ENCODE assay signal across 15 cellular contexts in the genomic region with DNA sequence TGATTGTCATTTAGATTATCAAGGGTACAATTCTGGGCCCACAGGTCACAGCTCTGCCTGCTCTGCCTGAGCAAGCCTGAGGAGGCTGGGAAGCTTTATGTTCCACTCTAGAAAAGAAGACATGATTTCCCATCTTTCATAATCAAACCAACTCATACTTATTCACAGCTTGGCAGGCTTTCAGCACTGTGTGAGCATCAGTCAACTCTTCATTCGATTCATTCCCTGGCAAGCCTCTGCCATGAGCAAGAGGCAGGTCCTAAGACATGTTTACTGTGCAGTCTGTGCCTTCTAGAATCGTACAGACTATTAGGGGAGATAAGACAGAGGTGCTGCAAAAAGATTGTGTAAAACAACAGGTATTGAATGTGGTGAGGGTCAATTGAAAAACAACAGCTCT. TPM values are rescaled to one million over a fixed set of nuclear protein-coding genes. Genes with fewer than 3 reads are reported as not detected.
DNase-seq lines count a peak whose midpoint lies in the region; ATAC-seq and TF ChIP-seq lines count a peak whose summit lies in the region.
"Had no signal": no experiment of that assay in that cellular context is flagged by ENCODE, and none has a peak within 500 bp of the region (broad histone marks: within the 10 kb centered on the region; RNA-seq: fewer than 3 reads in every experiment).

No MANE protein-coding gene starts in this region.

- H3K27ac ChIP-seq in skin epidermis, result peak overlapping the region in 12 of 21 experiments; percentile 18 to 75 (median 54)
- H3K27ac ChIP-seq: ovary had no signal

- DNase-seq in H4 (ENCODE audit: low spot score), result peak; percentile 18
- DNase-seq in T1000 (lab: John Stamatoyannopoulos, UW), result peak; percentile 38
- peak; percentile 93 for DNase-seq in fibroblast of pulmonary artery (ENCODE audit: low read depth)
- DNase-seq in hippocampal formation (lab: John Stamatoyannopoulos, UW), result no peak
- no peak for DNase-seq in HAP-1 (ENCODE audit: low spot score in 2 of 2)
- no peak for DNase-seq in natural killer cell treated with Interleukin-12 subunit alpha and Interleukin-12 subunit beta and Interleukin-15 and Interleukin-18, amount 100 ng/mL, for 72 hours (ENCODE audit: low spot score)
- DNase-seq in activated T-helper 2 cell treated with anti-CD3 and anti-CD28 coated beads, Interferon-gamma antibody, Interleukin-2, Interleukin-4, amounts not matched to agents 10 μg/mL and 5 μg/mL and 100 μg/mL, durations not matched to agents 14 hours and 24 hours and 36 hours (ENCODE audit: low spot score), result no peak
- DNase-seq: immature natural killer cell; NK-92 treated with Interleukin-12 subunit alpha and Interleukin-12 subunit beta, amount 100 ng/mL, for 24 hours; ovary; T-helper 9 cell had no signal

- no peaks in the 10 kb centered on the region for H3K27me3 ChIP-seq in HAP-1 (ENCODE audit: low read depth)
- H3K27me3 ChIP-seq: ovary had no signal

- peaks cover 0 to 9% of the 10 kb centered on the region in 2 donors for H3K4me1 Mint-ChIP-seq in natural killer cell treated with Interleukin-12 subunit alpha and Interleukin-12 subunit beta and Interleukin-15 and Interleukin-18, amount 100 ng/mL, for 72 hours (ENCODE audit: low read depth in 2 of 2)
- no peaks in the 10 kb centered on the region for H3K4me1 Mint-ChIP-seq in activated T-helper 2 cell treated with anti-CD3 and anti-CD28 coated beads, Interferon-gamma antibody, Interleukin-2, Interleukin-4, amounts not matched to agents 10 μg/mL and 5 μg/mL and 100 μg/mL, durations not matched to agents 14 hours and 24 hours and 36 hours (ENCODE audit: low read depth)

- intact Hi-C loops in activated T-helper 2 cell treated with anti-CD3 and anti-CD28 coated beads, Interferon-gamma antibody, Interleukin-2, Interleukin-4, amounts not matched to agents 10 μg/mL and 5 μg/mL and 100 μg/mL, durations not matched to agents 14 hours and 24 hours and 36 hours (cut with micrococcal nuclease), result no loop called here

- no peak overlapping the region for H3K4me3 Mint-ChIP-seq in natural killer cell treated with Interleukin-12 subunit alpha and Interleukin-12 subunit beta and Interleukin-15 and Interleukin-18, amount 100 ng/mL, for 72 hours
- no peak overlapping the region for H3K4me3 Mint-ChIP-seq in activated T-helper 2 cell treated with anti-CD3 and anti-CD28 coated beads, Interferon-gamma antibody, Interleukin-2, Interleukin-4, amounts not matched to agents 10 μg/mL and 5 μg/mL and 100 μg/mL, durations not matched to agents 14 hours and 24 hours and 36 hours (ENCODE audit: low read depth)
- H3K4me3 Mint-ChIP-seq: dendritic cell treated with granulocyte-macrophage colony-stimulating factor and Interleukin-4, amounts not matched to agents 40 ng/mL and 50 ng/mL, for 4 days; immature natural killer cell had no signal

- H3K9me3 Mint-ChIP-seq in natural killer cell treated with Interleukin-12 subunit alpha and Interleukin-12 subunit beta and Interleukin-15 and Interleukin-18, amount 100 ng/mL, for 72 hours, result no peaks in the 10 kb centered on the region
- H3K9me3 Mint-ChIP-seq in activated T-helper 2 cell treated with anti-CD3 and anti-CD28 coated beads, Interferon-gamma antibody, Interleukin-2, Interleukin-4, amounts not matched to agents 10 μg/mL and 5 μg/mL and 100 μg/mL, durations not matched to agents 14 hours and 24 hours and 36 hours, result no peaks in the 10 kb centered on the region
- H3K9me3 Mint-ChIP-seq: dendritic cell treated with granulocyte-macrophage colony-stimulating factor and Interleukin-4, amounts not matched to agents 40 ng/mL and 50 ng/mL, for 4 days; immature natural killer cell had no signal

- H3K36me3 ChIP-seq in HAP-1 (replicated peaks), result no peaks in the 10 kb centered on the region
- H3K36me3 ChIP-seq: ovary, tibial artery had no signal

- H3K4me3 ChIP-seq in fibroblast of pulmonary artery (replicated peaks; ENCODE audit: low read depth, low read length), result no peak overlapping the region
- H3K4me3 ChIP-seq in skin epidermis, result no peak overlapping the region
- H3K4me3 ChIP-seq in HAP-1, result no peak overlapping the region
- H3K4me3 ChIP-seq: K562, ovary, tibial artery had no signal

- no peak for ATAC-seq in natural killer cell treated with Interleukin-12 subunit alpha and Interleukin-12 subunit beta and Interleukin-15 and Interleukin-18, amount 100 ng/mL, for 72 hours

- no peaks in the 10 kb centered on the region for H3K36me3 Mint-ChIP-seq in natural killer cell treated with Interleukin-12 subunit alpha and Interleukin-12 subunit beta and Interleukin-15 and Interleukin-18, amount 100 ng/mL, for 72 hours
- no peaks in the 10 kb centered on the region for H3K36me3 Mint-ChIP-seq in activated T-helper 2 cell treated with anti-CD3 and anti-CD28 coated beads, Interferon-gamma antibody, Interleukin-2, Interleukin-4, amounts not matched to agents 10 μg/mL and 5 μg/mL and 100 μg/mL, durations not matched to agents 14 hours and 24 hours and 36 hours (ENCODE audit: low read depth)
- H3K36me3 Mint-ChIP-seq: immature natural killer cell had no signal

- H3K9me3 ChIP-seq in HAP-1, result peaks cover 15% of the 10 kb centered on the region; the same call in 1 of the 2 replicates
- H3K9me3 ChIP-seq: ovary, tibial artery had no signal

- TF ChIP-seq CTCF in fibroblast of pulmonary artery (IDR thresholded peaks at IDR 0.05; ENCODE audit: low read length, missing control alignments), result no peak

- H3K27me3 Mint-ChIP-seq in natural killer cell treated with Interleukin-12 subunit alpha and Interleukin-12 subunit beta and Interleukin-15 and Interleukin-18, amount 100 ng/mL, for 72 hours, result peaks cover 15 to 24% of the 10 kb centered on the region in 2 donors
- H3K27me3 Mint-ChIP-seq in activated T-helper 2 cell treated with anti-CD3 and anti-CD28 coated beads, Interferon-gamma antibody, Interleukin-2, Interleukin-4, amounts not matched to agents 10 μg/mL and 5 μg/mL and 100 μg/mL, durations not matched to agents 14 hours and 24 hours and 36 hours (ENCODE audit: low read depth), result no peaks in the 10 kb centered on the region

- in situ Hi-C loops in HAP-1 (cut with MboI; ENCODE audit: low sequenced_read_pairs), result no loop called here

- no peaks in the 10 kb centered on the region for H3K4me1 ChIP-seq in HAP-1

- H3K27ac Mint-ChIP-seq in natural killer cell treated with Interleukin-12 subunit alpha and Interleukin-12 subunit beta and Interleukin-15 and Interleukin-18, amount 100 ng/mL, for 72 hours, result no peak overlapping the region
- no peak overlapping the region for H3K27ac Mint-ChIP-seq in activated T-helper 2 cell treated with anti-CD3 and anti-CD28 coated beads, Interferon-gamma antibody, Interleukin-2, Interleukin-4, amounts not matched to agents 10 μg/mL and 5 μg/mL and 100 μg/mL, durations not matched to agents 14 hours and 24 hours and 36 hours
- H3K27ac Mint-ChIP-seq: dendritic cell treated with granulocyte-macrophage colony-stimulating factor and Interleukin-4, amounts not matched to agents 40 ng/mL and 50 ng/mL, for 4 days; immature natural killer cell had no signal

RNA-seq across cellular contexts. Expression of gene KIRREL1, which starts 24.5 kb away (rescaled TPM):
- 35.2 and 38.4 TPM in 2 replicates for total RNA-seq in H4 (2014; rRNA removed; shearing (Covaris generic))
- not detected for total RNA-seq in natural killer cell treated with Interleukin-12 subunit alpha and Interleukin-12 subunit beta and Interleukin-15 and Interleukin-18, amount 100 ng/mL, for 72 hours
- total RNA-seq in activated T-helper 2 cell treated with anti-CD3 and anti-CD28 coated beads, Interferon-gamma antibody, Interleukin-2, Interleukin-4, amounts not matched to agents 10 μg/mL and 5 μg/mL and 100 μg/mL, durations not matched to agents 14 hours and 24 hours and 36 hours, result not detected in 2 replicates

Comparison
In these comparisons a context has a peak if more than half of its experiments do, and no peak if none do; other contexts are left out.
1. DNase-seq: peak in H4 (single experiment), T1000 (single experiment) and fibroblast of pulmonary artery (single experiment); none in hippocampal formation (0 of 2), HAP-1 (0 of 2), natural killer cell treated with Interleukin-12 subunit alpha and Interleukin-12 subunit beta and Interleukin-15 and Interleukin-18, amount 100 ng/mL, for 72 hours (single experiment) and activated T-helper 2 cell treated with anti-CD3 and anti-CD28 coated beads, Interferon-gamma antibody, Interleukin-2, Interleukin-4, amounts not matched to agents 10 μg/mL and 5 μg/mL and 100 μg/mL, durations not matched to agents 14 hours and 24 hours and 36 hours (single experiment).
2. RNA of gene KIRREL1, which starts 24.5 kb away (total RNA-seq): 35.2 to 38.4 TPM in H4; not detected in natural killer cell treated with Interleukin-12 subunit alpha and Interleukin-12 subunit beta and Interleukin-15 and Interleukin-18, amount 100 ng/mL, for 72 hours and not detected in activated T-helper 2 cell treated with anti-CD3 and anti-CD28 coated beads, Interferon-gamma antibody, Interleukin-2, Interleukin-4, amounts not matched to agents 10 μg/mL and 5 μg/mL and 100 μg/mL, durations not matched to agents 14 hours and 24 hours and 36 hours; every median in the first group is over 10 times any median in the second.